8 cellular contexts compared by ENCODE assay signal in the genomic region with DNA sequence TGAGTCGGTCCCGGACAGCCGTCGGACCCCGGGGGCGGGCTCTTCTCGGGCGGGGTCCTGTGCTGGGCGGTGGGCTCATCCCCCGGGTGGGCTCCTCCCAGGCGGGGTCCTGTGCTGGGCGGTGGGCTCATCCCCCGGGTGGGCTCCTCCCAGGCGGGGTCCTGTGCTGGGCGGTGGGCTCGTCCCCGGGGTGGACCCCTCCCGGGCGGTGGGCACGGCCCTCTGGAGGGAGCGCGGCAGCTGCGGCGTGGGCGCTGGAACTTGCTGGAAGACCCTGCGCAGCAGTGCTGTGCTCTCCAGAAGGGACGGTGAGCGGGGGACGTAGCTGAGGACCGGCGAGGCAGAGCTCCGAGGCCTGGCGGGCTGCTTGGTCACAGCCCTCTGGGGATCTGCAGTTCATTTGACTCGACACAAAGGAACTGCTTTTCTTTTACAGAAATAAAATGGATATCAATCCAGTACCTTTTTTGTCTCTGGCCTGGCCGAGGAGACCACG. TPM values are rescaled to one million over a fixed set of nuclear protein-coding genes. Genes with fewer than 3 reads are reported as not detected.
DNase-seq lines count a peak whose midpoint lies in the region; ATAC-seq and TF ChIP-seq lines count a peak whose summit lies in the region.

No MANE protein-coding gene starts in this region.

- peak overlapping the region; percentile 82 for H3K4me2 ChIP-seq in skeletal muscle satellite cell (ENCODE audit: low read length)

- ATAC-seq in activated naive CD4-positive, alpha-beta T cell treated with anti-CD3 and anti-CD28 coated beads, Interleukin-2, amount 50 U/mL, for 72 hours, result no peak
- no peak for ATAC-seq in activated naive CD8-positive, alpha-beta T cell treated with anti-CD3 and anti-CD28 coated beads, Interleukin-2, amount 50 U/mL, for 24 hours
- ATAC-seq in GM19455 (IDR thresholded peaks at IDR 0.05; ENCODE audit: unreplicated experiment), result no peak
- no peak for ATAC-seq in GM21360 (IDR thresholded peaks at IDR 0.05; ENCODE audit: unreplicated experiment)

- peaks cover 1% of the 10 kb centered on the region for H3K36me3 Mint-ChIP-seq in activated naive CD4-positive, alpha-beta T cell treated with anti-CD3 and anti-CD28 coated beads for 36 hours (ENCODE audit: low read depth)
- peaks cover 0 to 5% of the 10 kb centered on the region in 2 donors for H3K36me3 Mint-ChIP-seq in activated naive CD4-positive, alpha-beta T cell treated with anti-CD3 and anti-CD28 coated beads, Interleukin-2, amount 50 U/mL, for 72 hours
- H3K36me3 Mint-ChIP-seq in activated naive CD8-positive, alpha-beta T cell treated with anti-CD3 and anti-CD28 coated beads, Interleukin-2, amount 50 U/mL, for 24 hours (ENCODE audit: low read depth), result no peaks in the 10 kb centered on the region

- peak overlapping the region; percentile 54 for H3K4me3 Mint-ChIP-seq in activated naive CD4-positive, alpha-beta T cell treated with anti-CD3 and anti-CD28 coated beads for 36 hours
- peak overlapping the region; percentile 50 for H3K4me3 Mint-ChIP-seq in activated naive CD8-positive, alpha-beta T cell treated with anti-CD3 and anti-CD28 coated beads, Interleukin-2, amount 50 U/mL, for 24 hours

- intact Hi-C loops in activated naive CD4-positive, alpha-beta T cell treated with anti-CD3 and anti-CD28 coated beads for 36 hours (cut with micrococcal nuclease), result loop anchor here (5.0 kb wide), 1 partner anchor 68 kb away; no protein-coding TSS in a partner anchor

- in situ Hi-C loops in GM13977 (cut with MboI; ENCODE audit: low pct_unique_long_range_greater_than_20kb, low sequenced_read_pairs, unreplicated experiment), result no loop called here

- H3K4me3 ChIP-seq in iPS-18a (ENCODE audit: low read length) (peak overlapping the region; percentile 81), skeletal muscle satellite cell (ENCODE audit: low read length) (peak overlapping the region; percentile 99)

- TF ChIP-seq CTCF in GM13977 (IDR thresholded peaks at IDR 0.05; ENCODE audit: extremely low read depth, insufficient read depth, missing control alignments), result no peak

- H3K9ac ChIP-seq in iPS-18a (ENCODE audit: low read length) (peak overlapping the region; percentile 46), skeletal muscle satellite cell (ENCODE audit: low read depth, low read length) (peak overlapping the region; percentile 90)

- H3K27ac Mint-ChIP-seq in activated naive CD4-positive, alpha-beta T cell treated with anti-CD3 and anti-CD28 coated beads for 36 hours, result no peak overlapping the region
- no peak overlapping the region for H3K27ac Mint-ChIP-seq in activated naive CD4-positive, alpha-beta T cell treated with anti-CD3 and anti-CD28 coated beads, Interleukin-2, amount 50 U/mL, for 72 hours
- H3K27ac Mint-ChIP-seq in activated naive CD8-positive, alpha-beta T cell treated with anti-CD3 and anti-CD28 coated beads, Interleukin-2, amount 50 U/mL, for 24 hours, result no peak overlapping the region

- H3K36me3 ChIP-seq in iPS-18a (ENCODE audit: control insufficient read depth, low read depth, low read length) (no peaks in the 10 kb centered on the region), skeletal muscle satellite cell (ENCODE audit: insufficient read depth, low read length) (no peaks in the 10 kb centered on the region)

- no peak overlapping the region for H3K27ac ChIP-seq in iPS-18a (ENCODE audit: low read length)

- H3K4me1 Mint-ChIP-seq in activated naive CD4-positive, alpha-beta T cell treated with anti-CD3 and anti-CD28 coated beads for 36 hours (ENCODE audit: low read depth), result peaks cover 11% of the 10 kb centered on the region
- peaks cover 16% of the 10 kb centered on the region for H3K4me1 Mint-ChIP-seq in activated naive CD8-positive, alpha-beta T cell treated with anti-CD3 and anti-CD28 coated beads, Interleukin-2, amount 50 U/mL, for 24 hours

- H3K27me3 ChIP-seq in iPS-18a (ENCODE audit: control insufficient read depth, insufficient read depth, low read length) (peaks cover 13% of the 10 kb centered on the region), skeletal muscle satellite cell (ENCODE audit: control insufficient read depth, insufficient read depth, low read length) (peaks cover 20% of the 10 kb centered on the region)

- CTCF ChIA-PET in activated naive CD4-positive, alpha-beta T cell treated with anti-CD3 and anti-CD28 coated beads for 36 hours (lab: Charles Lee), result interaction anchor here (4.7 kb wide), 1 partner anchor 19 kb away, joined by 26 read pairs; no protein-coding TSS in a partner anchor

- no peaks in the 10 kb centered on the region for H3K9me3 Mint-ChIP-seq in activated naive CD4-positive, alpha-beta T cell treated with anti-CD3 and anti-CD28 coated beads for 36 hours
- H3K9me3 Mint-ChIP-seq in activated naive CD4-positive, alpha-beta T cell treated with anti-CD3 and anti-CD28 coated beads, Interleukin-2, amount 50 U/mL, for 72 hours, result no peaks in the 10 kb centered on the region
- no peaks in the 10 kb centered on the region for H3K9me3 Mint-ChIP-seq in activated naive CD8-positive, alpha-beta T cell treated with anti-CD3 and anti-CD28 coated beads, Interleukin-2, amount 50 U/mL, for 24 hours

- H3K27me3 Mint-ChIP-seq in activated naive CD4-positive, alpha-beta T cell treated with anti-CD3 and anti-CD28 coated beads for 36 hours (ENCODE audit: low read depth), result no peaks in the 10 kb centered on the region
- peaks cover 4% of the 10 kb centered on the region for H3K27me3 Mint-ChIP-seq in activated naive CD8-positive, alpha-beta T cell treated with anti-CD3 and anti-CD28 coated beads, Interleukin-2, amount 50 U/mL, for 24 hours

- H3K9me3 ChIP-seq in iPS-18a (ENCODE audit: control insufficient read depth, low read depth, low read length) (no peaks in the 10 kb centered on the region), skeletal muscle satellite cell (replicated peaks; ENCODE audit: low read length) (no peaks in the 10 kb centered on the region)

- DNase-seq in activated naive CD4-positive, alpha-beta T cell treated with anti-CD3 and anti-CD28 coated beads for 36 hours, result no peak
- DNase-seq in activated naive CD4-positive, alpha-beta T cell treated with anti-CD3 and anti-CD28 coated beads, Interleukin-2, amount 50 U/mL, for 72 hours (ENCODE audit: low spot score in 2 of 2), result no peak
- no peak for DNase-seq in activated naive CD8-positive, alpha-beta T cell treated with anti-CD3 and anti-CD28 coated beads, Interleukin-2, amount 50 U/mL, for 24 hours
- no peak for DNase-seq in GM13977 (ENCODE audit: low spot score)

- H3K4me1 ChIP-seq in iPS-18a (ENCODE audit: control insufficient read depth, low read depth, low read length) (peaks cover 7% of the 10 kb centered on the region), skeletal muscle satellite cell (ENCODE audit: control insufficient read depth, insufficient read depth, low read length) (peaks cover 30% of the 10 kb centered on the region)

RNA-seq across cellular contexts. Expression of gene JAM3, which starts 0.6 kb away (rescaled TPM):
- total RNA-seq in activated naive CD4-positive, alpha-beta T cell treated with anti-CD3 and anti-CD28 coated beads for 36 hours, result 1 to 10 TPM; 4.0 to 6.4 TPM
- total RNA-seq in activated naive CD4-positive, alpha-beta T cell treated with anti-CD3 and anti-CD28 coated beads, Interleukin-2, amount 50 U/mL, for 72 hours, result 10 to 100 TPM in 1 of 2 donors, under 1 TPM in 1; 0.98 to 17.7 TPM
- total RNA-seq in skeletal muscle satellite cell (2012; rRNA removed), result 59.1 and 62.3 TPM in 2 replicates
